Comparison of ENCODE assay signal across 1 cellular context in genomic region chr17:75289832-75290337, GRCh38.
TF ChIP-seq lines count a peak whose summit lies in the region.

No MANE protein-coding gene starts in this region.

TF ChIP-seq in K562, 482 proteins besides CTCF, POLR2A, EP300 and RAD21 (continued from another document):
- TF ChIP-seq ZNF24 (IDR thresholded peaks at IDR 0.05): no peak
